1 cellular context compared by ENCODE assay signal in genomic region chr14:100822007-100822406, GRCh38.
A peak's percentile ranks its signal among the peaks of the same experiment; 100 is the strongest.
TF ChIP-seq lines count a peak whose summit lies in the region.

No MANE protein-coding gene starts in this region.

TF ChIP-seq in HepG2, 621 proteins besides CTCF, POLR2A, EP300 and RAD21 (continued from another document and continues in another):
- TF ChIP-seq RBFOX2 (IDR thresholded peaks at IDR 0.05; ENCODE audit: low read depth, low read length), result peak; percentile 61; the same call in 1 of the 2 replicates
- TF ChIP-seq POLR2G (IDR thresholded peaks at IDR 0.05; ENCODE audit: low read depth, low read length), result peak; percentile 57; the same call in 1 of the 2 replicates
- TF ChIP-seq ZEB1 (IDR thresholded peaks at IDR 0.05; ENCODE audit: insufficient replicate concordance, low read depth), result no peak
- peak; percentile 82 for TF ChIP-seq ZNF501 (CRISPR knock-in tag; IDR thresholded peaks at IDR 0.05)
- TF ChIP-seq HNRNPK (IDR thresholded peaks at IDR 0.05; ENCODE audit: low read depth, low read length, poor library complexity, severe bottlenecking), result no peak
- TF ChIP-seq NCOA2 (CRISPR knock-in tag; IDR thresholded peaks at IDR 0.05), result peak; percentile 54; the same call in 1 of the 2 replicates
- no peak for TF ChIP-seq ZNF142 (CRISPR knock-in tag; IDR thresholded peaks at IDR 0.05)
- no peak for TF ChIP-seq SOX6 (IDR thresholded peaks at IDR 0.05)
- peak; percentile 18; the same call in 1 of the 2 replicates for TF ChIP-seq SOX6 (CRISPR knock-in tag; IDR thresholded peaks at IDR 0.05)
- TF ChIP-seq BHLHE40 (IDR thresholded peaks at IDR 0.05; ENCODE audit: low read length), result no peak
- TF ChIP-seq MEIS1 (CRISPR knock-in tag; IDR thresholded peaks at IDR 0.05; ENCODE audit: borderline replicate concordance), result no peak
- TF ChIP-seq NR2F6 (IDR thresholded peaks at IDR 0.05), result peak; percentile 35; the same call in 1 of the 2 replicates
- no peak; the same call in 1 of the 2 replicates for TF ChIP-seq NR2F6 (CRISPR knock-in tag; IDR thresholded peaks at IDR 0.05)
- no peak for TF ChIP-seq ZNF563 (CRISPR knock-in tag; IDR thresholded peaks at IDR 0.05)
- TF ChIP-seq IRF1 (CRISPR knock-in tag; IDR thresholded peaks at IDR 0.05; ENCODE audit: low read depth), result no peak
- TF ChIP-seq ZBTB42 (CRISPR knock-in tag; IDR thresholded peaks at IDR 0.05), result 0 out of 2 replicates have a peak, but pooled peaks have one; percentile 34
- no peak for TF ChIP-seq ATF7-NPFF (CRISPR knock-in tag; IDR thresholded peaks at IDR 0.05; ENCODE audit: low read depth)
- no peak for TF ChIP-seq ZNF503 (CRISPR knock-in tag; IDR thresholded peaks at IDR 0.05)
- TF ChIP-seq, protein P1, sequence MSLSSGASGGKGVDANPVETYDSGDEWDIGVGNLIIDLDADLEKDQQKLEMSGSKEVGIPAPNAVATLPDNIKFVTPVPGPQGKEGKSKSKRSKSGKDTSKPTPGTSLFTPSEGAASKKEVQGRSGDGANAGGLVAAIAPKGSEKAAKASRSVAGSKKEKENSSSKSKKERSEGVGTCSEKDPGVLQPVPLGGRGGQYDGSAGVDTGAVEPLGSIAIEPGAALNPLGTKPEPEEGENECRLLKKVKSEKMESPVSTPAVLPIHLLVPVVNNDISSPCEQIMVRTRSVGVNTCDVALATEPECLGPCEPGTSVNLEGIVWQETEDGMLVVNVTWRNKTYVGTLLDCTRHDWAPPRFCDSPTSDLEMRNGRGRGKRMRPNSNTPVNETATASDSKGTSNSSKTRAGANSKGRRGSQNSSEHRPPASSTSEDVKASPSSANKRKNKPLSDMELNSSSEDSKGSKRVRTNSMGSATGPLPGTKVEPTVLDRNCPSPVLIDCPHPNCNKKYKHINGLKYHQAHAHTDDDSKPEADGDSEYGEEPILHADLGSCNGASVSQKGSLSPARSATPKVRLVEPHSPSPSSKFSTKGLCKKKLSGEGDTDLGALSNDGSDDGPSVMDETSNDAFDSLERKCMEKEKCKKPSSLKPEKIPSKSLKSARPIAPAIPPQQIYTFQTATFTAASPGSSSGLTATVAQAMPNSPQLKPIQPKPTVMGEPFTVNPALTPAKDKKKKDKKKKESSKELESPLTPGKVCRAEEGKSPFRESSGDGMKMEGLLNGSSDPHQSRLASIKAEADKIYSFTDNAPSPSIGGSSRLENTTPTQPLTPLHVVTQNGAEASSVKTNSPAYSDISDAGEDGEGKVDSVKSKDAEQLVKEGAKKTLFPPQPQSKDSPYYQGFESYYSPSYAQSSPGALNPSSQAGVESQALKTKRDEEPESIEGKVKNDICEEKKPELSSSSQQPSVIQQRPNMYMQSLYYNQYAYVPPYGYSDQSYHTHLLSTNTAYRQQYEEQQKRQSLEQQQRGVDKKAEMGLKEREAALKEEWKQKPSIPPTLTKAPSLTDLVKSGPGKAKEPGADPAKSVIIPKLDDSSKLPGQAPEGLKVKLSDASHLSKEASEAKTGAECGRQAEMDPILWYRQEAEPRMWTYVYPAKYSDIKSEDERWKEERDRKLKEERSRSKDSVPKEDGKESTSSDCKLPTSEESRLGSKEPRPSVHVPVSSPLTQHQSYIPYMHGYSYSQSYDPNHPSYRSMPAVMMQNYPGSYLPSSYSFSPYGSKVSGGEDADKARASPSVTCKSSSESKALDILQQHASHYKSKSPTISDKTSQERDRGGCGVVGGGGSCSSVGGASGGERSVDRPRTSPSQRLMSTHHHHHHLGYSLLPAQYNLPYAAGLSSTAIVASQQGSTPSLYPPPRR (CRISPR knock-in tag; IDR thresholded peaks at IDR 0.05; ENCODE audit: borderline replicate concordance), result 0 out of 2 replicates have a peak, but pooled peaks have one; percentile 40
- TF ChIP-seq HDAC1 (CRISPR knock-in tag; IDR thresholded peaks at IDR 0.05), result 0 out of 2 replicates have a peak, but pooled peaks have one; percentile 51
- TF ChIP-seq FOSL2 (CRISPR knock-in tag; IDR thresholded peaks at IDR 0.05), result peak; percentile 26; the same call in 1 of the 2 replicates
- TF ChIP-seq MED1 (CRISPR knock-in tag; IDR thresholded peaks at IDR 0.05), result peak; percentile 50
- TF ChIP-seq TIGD3 (CRISPR knock-in tag; IDR thresholded peaks at IDR 0.05; ENCODE audit: borderline replicate concordance), result no peak
- TF ChIP-seq, protein P2, sequence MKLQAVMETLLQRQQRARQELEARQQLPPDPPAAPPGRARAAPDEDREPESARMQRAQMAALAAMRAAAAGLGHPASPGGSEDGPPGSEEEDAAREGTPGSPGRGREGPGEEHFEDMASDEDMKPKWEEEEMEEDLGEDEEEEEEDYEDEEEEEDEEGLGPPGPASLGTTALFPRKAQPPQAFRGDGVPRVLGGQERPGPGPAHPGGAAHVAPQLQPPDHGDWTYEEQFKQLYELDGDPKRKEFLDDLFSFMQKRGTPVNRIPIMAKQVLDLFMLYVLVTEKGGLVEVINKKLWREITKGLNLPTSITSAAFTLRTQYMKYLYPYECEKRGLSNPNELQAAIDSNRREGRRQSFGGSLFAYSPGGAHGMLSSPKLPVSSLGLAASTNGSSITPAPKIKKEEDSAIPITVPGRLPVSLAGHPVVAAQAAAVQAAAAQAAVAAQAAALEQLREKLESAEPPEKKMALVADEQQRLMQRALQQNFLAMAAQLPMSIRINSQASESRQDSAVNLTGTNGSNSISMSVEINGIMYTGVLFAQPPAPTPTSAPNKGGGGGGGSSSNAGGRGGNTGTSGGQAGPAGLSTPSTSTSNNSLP (IDR thresholded peaks at IDR 0.05; ENCODE audit: low read depth, low read length), result peak; percentile 46; the same call in 1 of the 2 replicates
- no peak for TF ChIP-seq ZNF766 (CRISPR knock-in tag; IDR thresholded peaks at IDR 0.05; ENCODE audit: borderline replicate concordance)
- no peak for TF ChIP-seq CBFB (CRISPR knock-in tag; IDR thresholded peaks at IDR 0.05)
- TF ChIP-seq ASH2L (IDR thresholded peaks at IDR 0.05; ENCODE audit: insufficient read length, low read depth, low read length), result peak; percentile 16
- TF ChIP-seq, protein P3, sequence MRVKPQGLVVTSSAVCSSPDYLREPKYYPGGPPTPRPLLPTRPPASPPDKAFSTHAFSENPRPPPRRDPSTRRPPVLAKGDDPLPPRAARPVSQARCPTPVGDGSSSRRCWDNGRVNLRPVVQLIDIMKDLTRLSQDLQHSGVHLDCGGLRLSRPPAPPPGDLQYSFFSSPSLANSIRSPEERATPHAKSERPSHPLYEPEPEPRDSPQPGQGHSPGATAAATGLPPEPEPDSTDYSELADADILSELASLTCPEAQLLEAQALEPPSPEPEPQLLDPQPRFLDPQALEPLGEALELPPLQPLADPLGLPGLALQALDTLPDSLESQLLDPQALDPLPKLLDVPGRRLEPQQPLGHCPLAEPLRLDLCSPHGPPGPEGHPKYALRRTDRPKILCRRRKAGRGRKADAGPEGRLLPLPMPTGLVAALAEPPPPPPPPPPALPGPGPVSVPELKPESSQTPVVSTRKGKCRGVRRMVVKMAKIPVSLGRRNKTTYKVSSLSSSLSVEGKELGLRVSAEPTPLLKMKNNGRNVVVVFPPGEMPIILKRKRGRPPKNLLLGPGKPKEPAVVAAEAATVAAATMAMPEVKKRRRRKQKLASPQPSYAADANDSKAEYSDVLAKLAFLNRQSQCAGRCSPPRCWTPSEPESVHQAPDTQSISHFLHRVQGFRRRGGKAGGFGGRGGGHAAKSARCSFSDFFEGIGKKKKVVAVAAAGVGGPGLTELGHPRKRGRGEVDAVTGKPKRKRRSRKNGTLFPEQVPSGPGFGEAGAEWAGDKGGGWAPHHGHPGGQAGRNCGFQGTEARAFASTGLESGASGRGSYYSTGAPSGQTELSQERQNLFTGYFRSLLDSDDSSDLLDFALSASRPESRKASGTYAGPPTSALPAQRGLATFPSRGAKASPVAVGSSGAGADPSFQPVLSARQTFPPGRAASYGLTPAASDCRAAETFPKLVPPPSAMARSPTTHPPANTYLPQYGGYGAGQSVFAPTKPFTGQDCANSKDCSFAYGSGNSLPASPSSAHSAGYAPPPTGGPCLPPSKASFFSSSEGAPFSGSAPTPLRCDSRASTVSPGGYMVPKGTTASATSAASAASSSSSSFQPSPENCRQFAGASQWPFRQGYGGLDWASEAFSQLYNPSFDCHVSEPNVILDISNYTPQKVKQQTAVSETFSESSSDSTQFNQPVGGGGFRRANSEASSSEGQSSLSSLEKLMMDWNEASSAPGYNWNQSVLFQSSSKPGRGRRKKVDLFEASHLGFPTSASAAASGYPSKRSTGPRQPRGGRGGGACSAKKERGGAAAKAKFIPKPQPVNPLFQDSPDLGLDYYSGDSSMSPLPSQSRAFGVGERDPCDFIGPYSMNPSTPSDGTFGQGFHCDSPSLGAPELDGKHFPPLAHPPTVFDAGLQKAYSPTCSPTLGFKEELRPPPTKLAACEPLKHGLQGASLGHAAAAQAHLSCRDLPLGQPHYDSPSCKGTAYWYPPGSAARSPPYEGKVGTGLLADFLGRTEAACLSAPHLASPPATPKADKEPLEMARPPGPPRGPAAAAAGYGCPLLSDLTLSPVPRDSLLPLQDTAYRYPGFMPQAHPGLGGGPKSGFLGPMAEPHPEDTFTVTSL (CRISPR knock-in tag; IDR thresholded peaks at IDR 0.05; ENCODE audit: borderline replicate concordance), result peak; percentile 51; the same call in 1 of the 2 replicates
- TF ChIP-seq, protein P4, sequence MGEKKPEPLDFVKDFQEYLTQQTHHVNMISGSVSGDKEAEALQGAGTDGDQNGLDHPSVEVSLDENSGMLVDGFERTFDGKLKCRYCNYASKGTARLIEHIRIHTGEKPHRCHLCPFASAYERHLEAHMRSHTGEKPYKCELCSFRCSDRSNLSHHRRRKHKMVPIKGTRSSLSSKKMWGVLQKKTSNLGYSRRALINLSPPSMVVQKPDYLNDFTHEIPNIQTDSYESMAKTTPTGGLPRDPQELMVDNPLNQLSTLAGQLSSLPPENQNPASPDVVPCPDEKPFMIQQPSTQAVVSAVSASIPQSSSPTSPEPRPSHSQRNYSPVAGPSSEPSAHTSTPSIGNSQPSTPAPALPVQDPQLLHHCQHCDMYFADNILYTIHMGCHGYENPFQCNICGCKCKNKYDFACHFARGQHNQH (CRISPR knock-in tag; IDR thresholded peaks at IDR 0.05), result no peak
- TF ChIP-seq ZMYM2 (CRISPR knock-in tag; IDR thresholded peaks at IDR 0.05), result no peak
- TF ChIP-seq RXRB (CRISPR knock-in tag; IDR thresholded peaks at IDR 0.05; ENCODE audit: borderline replicate concordance), result 0 out of 2 replicates have a peak, but pooled peaks have one; percentile 20
- no peak for TF ChIP-seq ARHGAP35 (CRISPR knock-in tag; IDR thresholded peaks at IDR 0.05; ENCODE audit: borderline replicate concordance)
